Comparison of ENCODE assay signal across 11 cellular contexts in genomic region chrX:47620303-47620685, GRCh38. TPM values are rescaled to one million over a fixed set of nuclear protein-coding genes. Genes with fewer than 3 reads are reported as not detected.
A peak's percentile ranks its signal among the peaks of the same experiment; 100 is the strongest.
DNase-seq lines count a peak whose midpoint lies in the region; ATAC-seq and TF ChIP-seq lines count a peak whose summit lies in the region.
"Had no signal": no experiment of that assay in that cellular context is flagged by ENCODE, and none has a peak within 500 bp of the region (broad histone marks: within the 10 kb centered on the region; RNA-seq: fewer than 3 reads in every experiment).

No MANE protein-coding gene starts in this region.

- H2AFZ ChIP-seq in parathyroid adenoma: peak overlapping the region; percentile 82

- H3K27me3 Mint-ChIP-seq in activated CD4-positive, alpha-beta T cell treated with anti-CD3 and anti-CD28 coated beads, Interleukin-2, amount 10 ng/mL, durations not matched to agents 7 days and 5 days: peaks cover 35% of the 10 kb centered on the region
- peaks cover 34% of the 10 kb centered on the region for H3K27me3 Mint-ChIP-seq in endodermal cell (ENCODE audit: insufficient read depth)

- no peak overlapping the region for H3K27ac Mint-ChIP-seq in activated CD4-positive, alpha-beta T cell treated with anti-CD3 and anti-CD28 coated beads, Interleukin-2, amount 10 ng/mL, durations not matched to agents 7 days and 5 days
- no peak overlapping the region for H3K27ac Mint-ChIP-seq in endodermal cell
- H3K27ac Mint-ChIP-seq: progenitor cell of endocrine pancreas, T-cell had no signal

- H3K4me1 ChIP-seq in HUES6 (ENCODE audit: control insufficient read depth, insufficient read depth, low read length) (peaks cover 5% of the 10 kb centered on the region; the same call in 1 of the 2 replicates), endodermal cell (ENCODE audit: control insufficient read depth, insufficient read depth, low read length) (no peaks in the 10 kb centered on the region), parathyroid adenoma (no peaks in the 10 kb centered on the region)

- CTCF ChIA-PET in activated CD4-positive, alpha-beta T cell treated with anti-CD3 and anti-CD28 coated beads, Interleukin-2, amount 10 ng/mL, durations not matched to agents 7 days and 5 days (lab: Charles Lee): no interaction called here

- no peak for ATAC-seq in HG03025 (IDR thresholded peaks at IDR 0.05; ENCODE audit: low FRiP score, unreplicated experiment)

- POLR2A ChIA-PET in activated CD4-positive, alpha-beta T cell treated with anti-CD3 and anti-CD28 coated beads, Interleukin-2, amount 10 ng/mL, durations not matched to agents 7 days and 5 days (lab: Charles Lee): no interaction called here

- TF ChIP-seq CTCF in endodermal cell (conservative IDR thresholded peaks at IDR 0.05) (no peak), parathyroid adenoma (IDR thresholded peaks at IDR 0.05) (no peak)

- H3K9ac ChIP-seq in HUES6 (ENCODE audit: low read length): no peak overlapping the region
- no peak overlapping the region for H3K9ac ChIP-seq in endodermal cell (ENCODE audit: extremely low read depth, low read length, poor library complexity, severe bottlenecking)
- no peak overlapping the region for H3K9ac ChIP-seq in parathyroid adenoma

- H3K27me3 ChIP-seq in HUES6 (ENCODE audit: control insufficient read depth, insufficient read depth, low read length) (peaks cover 48% of the 10 kb centered on the region), endodermal cell (ENCODE audit: control insufficient read depth, insufficient read depth, low read length, poor library complexity, severe bottlenecking) (no peaks in the 10 kb centered on the region), parathyroid adenoma (ENCODE audit: control insufficient read depth, insufficient read depth, low read length) (no peaks in the 10 kb centered on the region)

- no peak overlapping the region for H3K27ac ChIP-seq in HUES6 (ENCODE audit: low read depth, low read length)
- no peak overlapping the region for H3K27ac ChIP-seq in endodermal cell (ENCODE audit: low read depth, low read length)
- H3K27ac ChIP-seq in parathyroid adenoma: peak overlapping the region; percentile 44
- H3K27ac ChIP-seq: WERI-Rb-1 had no signal

- H3K4me3 Mint-ChIP-seq in activated CD4-positive, alpha-beta T cell treated with anti-CD3 and anti-CD28 coated beads, Interleukin-2, amount 10 ng/mL, durations not matched to agents 7 days and 5 days: peak overlapping the region; percentile 48
- peak overlapping the region; percentile 39 for H3K4me3 Mint-ChIP-seq in endodermal cell

- no peak for DNase-seq in activated CD4-positive, alpha-beta T cell treated with anti-CD3 and anti-CD28 coated beads, Interleukin-2, amount 10 ng/mL, durations not matched to agents 7 days and 5 days
- no peak for DNase-seq in activated CD4-positive, alpha-beta T cell treated with anti-CD3 and anti-CD28 coated beads, Interleukin-2, amount 50 U/mL, for 4 hours
- DNase-seq in endodermal cell (no peak), glomerular visceral epithelial cell (ENCODE audit: extremely low spot score) (no peak), NCI-H1436 (lab: John Stamatoyannopoulos, UW) (no peak)

- H3K4me2 ChIP-seq in parathyroid adenoma (ENCODE audit: low read length): no peak overlapping the region

- H3K9me3 Mint-ChIP-seq in activated CD4-positive, alpha-beta T cell treated with anti-CD3 and anti-CD28 coated beads, Interleukin-2, amount 10 ng/mL, durations not matched to agents 7 days and 5 days: no peaks in the 10 kb centered on the region
- H3K9me3 Mint-ChIP-seq in endodermal cell: peaks cover 70% of the 10 kb centered on the region
- H3K9me3 Mint-ChIP-seq: T-cell had no signal

- H3K79me2 ChIP-seq in parathyroid adenoma: no peaks in the 10 kb centered on the region

- H3K9me3 ChIP-seq in HUES6 (ENCODE audit: control insufficient read depth, insufficient read depth, low read depth, low read length): no peaks in the 10 kb centered on the region; the same call in 1 of the 2 replicates
- H3K9me3 ChIP-seq in endodermal cell (ENCODE audit: control insufficient read depth, low read length): no peaks in the 10 kb centered on the region
- no peaks in the 10 kb centered on the region for H3K9me3 ChIP-seq in parathyroid adenoma (ENCODE audit: control insufficient read depth, low read length)

- no peaks in the 10 kb centered on the region for H3K36me3 Mint-ChIP-seq in activated CD4-positive, alpha-beta T cell treated with anti-CD3 and anti-CD28 coated beads, Interleukin-2, amount 10 ng/mL, durations not matched to agents 7 days and 5 days (ENCODE audit: low read depth)
- no peaks in the 10 kb centered on the region for H3K36me3 Mint-ChIP-seq in endodermal cell (ENCODE audit: low read depth)
- H3K36me3 Mint-ChIP-seq: T-cell had no signal

- 69% methylated on average over 7 of the region's 9 CpGs; no CpG with 5 or more reads in 1 of the 2 experiments for WGBS in endodermal cell (ENCODE audit: insufficient coverage in 1 of 2, insufficient read length in 1 of 2), 2 experiments

- peaks cover 22% of the 10 kb centered on the region for H3K4me1 Mint-ChIP-seq in activated CD4-positive, alpha-beta T cell treated with anti-CD3 and anti-CD28 coated beads, Interleukin-2, amount 10 ng/mL, durations not matched to agents 7 days and 5 days
- no peaks in the 10 kb centered on the region for H3K4me1 Mint-ChIP-seq in endodermal cell

- no peaks in the 10 kb centered on the region for H3K36me3 ChIP-seq in HUES6 (ENCODE audit: control insufficient read depth, insufficient read depth, low read length)
- H3K36me3 ChIP-seq in endodermal cell (ENCODE audit: control insufficient read depth, insufficient read depth, low read length): no peaks in the 10 kb centered on the region
- no peaks in the 10 kb centered on the region for H3K36me3 ChIP-seq in parathyroid adenoma (ENCODE audit: control insufficient read depth, insufficient read depth, low read length)
- H3K36me3 ChIP-seq: WERI-Rb-1 had no signal

- H3K4me3 ChIP-seq in HUES6 (ENCODE audit: low read depth, low read length) (peak overlapping the region; percentile 50), endodermal cell (ENCODE audit: low read length) (no peak overlapping the region), parathyroid adenoma (ENCODE audit: low read depth, low read length) (no peak overlapping the region)

RNA-seq across cellular contexts. Expression of gene SYN1, which starts 0.6 kb away (rescaled TPM):
- under 1 TPM; 0.35 TPM for total RNA-seq in activated CD4-positive, alpha-beta T cell treated with anti-CD3 and anti-CD28 coated beads, Interleukin-2, amount 10 ng/mL, durations not matched to agents 7 days and 5 days
- total RNA-seq in endodermal cell: 1 to 10 TPM; 4.9 to 5.3 TPM
- 5.5 TPM for polyA plus RNA-seq in endodermal cell (2013, experiment 1 of 2)
- polyA plus RNA-seq in endodermal cell (2013, experiment 2 of 2): 4.5 TPM

RNA-seq across cellular contexts. Expression of gene CFP, which starts 9.4 kb away (rescaled TPM):
- total RNA-seq in activated CD4-positive, alpha-beta T cell treated with anti-CD3 and anti-CD28 coated beads, Interleukin-2, amount 10 ng/mL, durations not matched to agents 7 days and 5 days: 10 to 100 TPM; 25.9 to 45.1 TPM
- 1 to 10 TPM; 3.2 to 4.6 TPM for total RNA-seq in endodermal cell
- polyA plus RNA-seq in endodermal cell (2013, experiment 1 of 2): 0.75 TPM
- polyA plus RNA-seq in endodermal cell (2013, experiment 2 of 2): 0.58 TPM

RNA-seq across cellular contexts. Expression of gene ELK1, which starts 30.1 kb away (rescaled TPM):
- 10 to 100 TPM; 56.4 to 61.1 TPM for total RNA-seq in activated CD4-positive, alpha-beta T cell treated with anti-CD3 and anti-CD28 coated beads, Interleukin-2, amount 10 ng/mL, durations not matched to agents 7 days and 5 days
- 10 to 100 TPM; 30.8 to 37.0 TPM for total RNA-seq in endodermal cell
- polyA plus RNA-seq in endodermal cell (2013, experiment 1 of 2): 19.5 TPM
- 19.4 TPM for polyA plus RNA-seq in endodermal cell (2013, experiment 2 of 2)

RNA-seq across cellular contexts. Expression of gene TIMP1, which starts 38.1 kb away (rescaled TPM):
- total RNA-seq in activated CD4-positive, alpha-beta T cell treated with anti-CD3 and anti-CD28 coated beads, Interleukin-2, amount 10 ng/mL, durations not matched to agents 7 days and 5 days: 10 to 100 TPM; 81.7 to 97.1 TPM
- 10 to 100 TPM; 63.5 to 74.8 TPM for total RNA-seq in endodermal cell
- polyA plus RNA-seq in endodermal cell (2013, experiment 1 of 2): 64.2 TPM
- polyA plus RNA-seq in endodermal cell (2013, experiment 2 of 2): 63.0 TPM

RNA-seq across cellular contexts. Expression of gene UXT, which starts 38.7 kb away (rescaled TPM):
- 100 to 1,000 TPM; 181 to 187 TPM for total RNA-seq in activated CD4-positive, alpha-beta T cell treated with anti-CD3 and anti-CD28 coated beads, Interleukin-2, amount 10 ng/mL, durations not matched to agents 7 days and 5 days
- total RNA-seq in endodermal cell: 10 to 100 TPM; 83.7 to 99.9 TPM
- polyA plus RNA-seq in endodermal cell (2013, experiment 1 of 2): 121 TPM
- 110 TPM for polyA plus RNA-seq in endodermal cell (2013, experiment 2 of 2)

Comparison
In these comparisons a context has a peak if more than half of its experiments do, and no peak if none do; other contexts are left out.
1. RNA of gene SYN1, which starts 0.6 kb away (total RNA-seq): 4.9 to 5.3 TPM in endodermal cell; 0.35 TPM in activated CD4-positive, alpha-beta T cell treated with anti-CD3 and anti-CD28 coated beads, Interleukin-2, amount 10 ng/mL, durations not matched to agents 7 days and 5 days; every median in the first group is over 4 times any median in the second.
2. RNA of gene CFP, which starts 9.4 kb away (total RNA-seq): 25.9 to 45.1 TPM in activated CD4-positive, alpha-beta T cell treated with anti-CD3 and anti-CD28 coated beads, Interleukin-2, amount 10 ng/mL, durations not matched to agents 7 days and 5 days; 3.2 to 4.6 TPM in endodermal cell; every median in the first group is over 4 times any median in the second.